In genomic region chr17:66602659-66603363, GRCh38 we compare ENCODE assay signal across 15 cellular contexts.
DNase-seq lines count a peak whose midpoint lies in the region; ATAC-seq, FAIRE-seq and TF ChIP-seq lines count a peak whose summit lies in the region.
"Had no signal": no experiment of that assay in that cellular context is flagged by ENCODE, and none has a peak within 500 bp of the region (broad histone marks: within the 10 kb centered on the region; RNA-seq: fewer than 3 reads in every experiment).

No MANE protein-coding gene starts in this region.

- ATAC-seq in left ventricle myocardium superior, result peak; percentile 55
- ATAC-seq in stimulated activated naive B cell treated with anti-CD40 and anti-IgM and Interleukin-4, amounts not matched to agents 10 μg/mL and 1 μg/mL and 100 μg/mL, for 72 hours (replicated peaks), result no peak

- no peaks in the 10 kb centered on the region for H3K4me1 Mint-ChIP-seq in stimulated activated naive B cell treated with anti-CD40 and anti-IgM and Interleukin-4, amounts not matched to agents 10 μg/mL and 1 μg/mL and 100 μg/mL, for 72 hours
- H3K4me1 Mint-ChIP-seq: memory B cell had no signal

- H3K36me3 Mint-ChIP-seq in stimulated activated naive B cell treated with anti-CD40 and anti-IgM and Interleukin-4, amounts not matched to agents 10 μg/mL and 1 μg/mL and 100 μg/mL, for 72 hours, result no peaks in the 10 kb centered on the region
- H3K36me3 Mint-ChIP-seq: memory B cell had no signal

- H3K36me3 ChIP-seq in bronchial epithelial cell (ENCODE audit: control insufficient read depth, insufficient read depth, low read length), result no peaks in the 10 kb centered on the region

- FAIRE-seq in bronchial epithelial cell (lab: Jason Lieb, UNC), result no peak

- no peaks in the 10 kb centered on the region for H3K27me3 ChIP-seq in bronchial epithelial cell (ENCODE audit: control insufficient read depth, insufficient read depth, low read length)
- H3K27me3 ChIP-seq: hepatocyte had no signal

- H3K4me3 Mint-ChIP-seq in stimulated activated naive B cell treated with anti-CD40 and anti-IgM and Interleukin-4, amounts not matched to agents 10 μg/mL and 1 μg/mL and 100 μg/mL, for 72 hours, result no peak overlapping the region
- H3K4me3 Mint-ChIP-seq: activated CD4-positive, alpha-beta T cell treated with anti-CD3 and anti-CD28 coated beads, Interleukin-2, amount 10 ng/mL, durations not matched to agents 24 days and 14 days; CD8-positive, alpha-beta memory T cell; memory B cell had no signal

- peak overlapping the region; percentile 16 for H3K27ac Mint-ChIP-seq in stimulated activated naive B cell treated with anti-CD40 and anti-IgM and Interleukin-4, amounts not matched to agents 10 μg/mL and 1 μg/mL and 100 μg/mL, for 72 hours
- H3K27ac Mint-ChIP-seq: activated CD4-positive, alpha-beta T cell treated with anti-CD3 and anti-CD28 coated beads, Interleukin-2, amount 10 ng/mL, durations not matched to agents 24 days and 14 days; CD8-positive, alpha-beta memory T cell; memory B cell had no signal

- no peaks in the 10 kb centered on the region for H3K9me3 Mint-ChIP-seq in stimulated activated naive B cell treated with anti-CD40 and anti-IgM and Interleukin-4, amounts not matched to agents 10 μg/mL and 1 μg/mL and 100 μg/mL, for 72 hours
- H3K9me3 Mint-ChIP-seq: activated CD4-positive, alpha-beta T cell treated with anti-CD3 and anti-CD28 coated beads, Interleukin-2, amount 10 ng/mL, durations not matched to agents 24 days and 14 days; memory B cell had no signal

- H3K4me3 ChIP-seq in bronchial epithelial cell (ENCODE audit: low read depth, low read length), result no peak overlapping the region
- H3K4me3 ChIP-seq: hepatocyte had no signal

- intact Hi-C loops in left ventricle myocardium superior (cut with micrococcal nuclease), result no loop called here

- no peak for TF ChIP-seq CTCF in bronchial epithelial cell (IDR thresholded peaks at IDR 0.05; ENCODE audit: insufficient read depth, low read length, severe bottlenecking)

- DNase-seq in DMS53 (lab: John Stamatoyannopoulos, UW) (peak; percentile 12), DMS53 treated with DMSO at 0.1 percent for 48 hours (lab: John Stamatoyannopoulos, UW; ENCODE audit: unreplicated experiment) (no peak), bronchial epithelial cell (ENCODE audit: low read depth) (peak; percentile 5), left ventricle myocardium superior (peak; percentile 46), T-helper 1 cell (no peak), 8988T (no peak)
- no peak for DNase-seq in stimulated activated naive B cell treated with anti-CD40 and anti-IgM and Interleukin-4, amounts not matched to agents 10 μg/mL and 1 μg/mL and 100 μg/mL, for 72 hours
- no peak for DNase-seq in activated CD4-positive, CD25-positive, alpha-beta regulatory T cell treated with anti-CD3 and anti-CD28 coated beads, Interleukin-2, amount 50 U/mL, for 72 hours
- DNase-seq: activated CD4-positive, alpha-beta T cell treated with anti-CD3 and anti-CD28 coated beads, Interleukin-2, amount 10 ng/mL, durations not matched to agents 24 days and 14 days; CD8-positive, alpha-beta memory T cell; KG1; NCI-H1694; T-helper 2 cell had no signal

- no peaks in the 10 kb centered on the region for H3K27me3 Mint-ChIP-seq in stimulated activated naive B cell treated with anti-CD40 and anti-IgM and Interleukin-4, amounts not matched to agents 10 μg/mL and 1 μg/mL and 100 μg/mL, for 72 hours
- H3K27me3 Mint-ChIP-seq: activated CD4-positive, alpha-beta T cell treated with anti-CD3 and anti-CD28 coated beads, Interleukin-2, amount 10 ng/mL, durations not matched to agents 24 days and 14 days; CD8-positive, alpha-beta memory T cell; memory B cell had no signal

Comparison
In these comparisons a context has a peak if more than half of its experiments do, and no peak if none do; other contexts are left out.
1. DNase-seq: peak in DMS53 (single experiment), bronchial epithelial cell (single experiment) and left ventricle myocardium superior (single experiment); none in DMS53 treated with DMSO at 0.1 percent for 48 hours (single experiment), stimulated activated naive B cell treated with anti-CD40 and anti-IgM and Interleukin-4, amounts not matched to agents 10 μg/mL and 1 μg/mL and 100 μg/mL, for 72 hours (single experiment), T-helper 1 cell (0 of 5), 8988T (single experiment) and activated CD4-positive, CD25-positive, alpha-beta regulatory T cell treated with anti-CD3 and anti-CD28 coated beads, Interleukin-2, amount 50 U/mL, for 72 hours (single experiment).